8 cellular contexts compared by ENCODE assay signal in genomic region chr13:40613192-40613818, GRCh38. TPM values are rescaled to one million over a fixed set of nuclear protein-coding genes. Genes with fewer than 3 reads are reported as not detected.
A peak's percentile ranks its signal among the peaks of the same experiment; 100 is the strongest.
DNase-seq lines count a peak whose midpoint lies in the region; ATAC-seq and TF ChIP-seq lines count a peak whose summit lies in the region.

No MANE protein-coding gene starts in this region.

- DNase-seq in activated B cell treated with CpG ODN at 0.5 μM for 24 hours (no peak), NCI-H2081 treated with DMSO at 0.1 percent for 48 hours (lab: John Stamatoyannopoulos, UW) (no peak), NCI-H2081 (lab: John Stamatoyannopoulos, UW) (no peak), KG1 (lab: John Stamatoyannopoulos, UW) (no peak)
- peak; percentile 28 to 34 for DNase-seq in stimulated activated CD4-positive, alpha-beta T cell treated with anti-CD3 and anti-CD28 coated beads, Interleukin-2, amount 100 ng/mL, for 48 hours

- H3K27me3 ChIP-seq in esophagus (ENCODE audit: control insufficient read depth in 1 of 2, insufficient read depth in 2 of 2, low read length in 2 of 2): no peaks in the 10 kb centered on the region

- intact Hi-C loops in activated B cell treated with CpG ODN at 0.5 μM for 24 hours (cut with micrococcal nuclease): loop anchor here (1.0 to 2.0 kb wide), 4 partner anchors 13 to 51 kb away; no protein-coding TSS in a partner anchor

- H3K4me3 ChIP-seq in esophagus (ENCODE audit: low read depth in 1 of 2, low read length in 2 of 2): no peak overlapping the region

- no peaks in the 10 kb centered on the region for H3K27me3 Mint-ChIP-seq in activated B cell treated with CpG ODN at 0.5 μM for 24 hours

- TF ChIP-seq CTCF in activated B cell treated with CpG ODN at 0.5 μM for 24 hours (IDR thresholded peaks at IDR 0.05): no peak

- H3K4me1 ChIP-seq in esophagus (ENCODE audit: control insufficient read depth in 2 of 2, insufficient read depth in 2 of 2, low read length in 1 of 2): peaks cover 2% of the 10 kb centered on the region in 2 donors

- H3K4me1 Mint-ChIP-seq in activated B cell treated with CpG ODN at 0.5 μM for 24 hours: peaks cover 90% of the 10 kb centered on the region

- CTCF ChIA-PET in activated B cell treated with CpG ODN at 0.5 μM for 24 hours (lab: Charles Lee): interaction anchor here (1.0 kb wide), 1 partner anchor 544 kb away, joined by 3 read pairs; no protein-coding TSS in a partner anchor

- peak; percentile 85 for ATAC-seq in GM19035 (IDR thresholded peaks at IDR 0.05; ENCODE audit: unreplicated experiment)
- peak; percentile 70 for ATAC-seq in HG02973 (IDR thresholded peaks at IDR 0.05; ENCODE audit: unreplicated experiment)
- peak; percentile 90 for ATAC-seq in activated B cell treated with CpG ODN at 0.5 μM for 24 hours (ENCODE audit: low read depth)

- peak overlapping the region; percentile 88 for H3K27ac Mint-ChIP-seq in activated B cell treated with CpG ODN at 0.5 μM for 24 hours

- H3K4me3 Mint-ChIP-seq in activated B cell treated with CpG ODN at 0.5 μM for 24 hours: peak overlapping the region; percentile 71

- peak overlapping the region; percentile 40 to 49 for H3K27ac ChIP-seq in esophagus (ENCODE audit: low read depth in 2 of 2, low read length in 1 of 2)

- 50 to 56% methylated on average over 7 of the region's 7 CpGs for WGBS in esophagus, 2 donors

- peaks cover 19% of the 10 kb centered on the region for H3K36me3 Mint-ChIP-seq in activated B cell treated with CpG ODN at 0.5 μM for 24 hours (ENCODE audit: low read depth)

- POLR2A ChIA-PET in activated B cell treated with CpG ODN at 0.5 μM for 24 hours (lab: Charles Lee): interaction anchor here (0.6 to 1.5 kb wide), 10 partner anchors 11 to 544 kb away, joined by 3 to 13 read pairs (median 3); partner anchors contain the start of gene FOXO1

- no peaks in the 10 kb centered on the region for H3K36me3 ChIP-seq in esophagus (ENCODE audit: control insufficient read depth in 2 of 2, insufficient read depth in 2 of 2, low read length in 1 of 2)

- no peaks in the 10 kb centered on the region for H3K9me3 Mint-ChIP-seq in activated B cell treated with CpG ODN at 0.5 μM for 24 hours

- H3K9me3 ChIP-seq in esophagus (ENCODE audit: control insufficient read depth in 2 of 2, insufficient read depth in 1 of 2, low read depth in 1 of 2, low read length in 1 of 2): no peaks in the 10 kb centered on the region

RNA-seq across cellular contexts. Expression of gene FOXO1, which starts 53.1 kb away (rescaled TPM):
- total RNA-seq in activated B cell treated with CpG ODN at 0.5 μM for 24 hours: 47.5 and 50.4 TPM in 2 replicates
- polyA plus RNA-seq in esophagus: 1 to 10 TPM; 1.7 to 3.7 TPM

Comparison
In these comparisons a context has a peak if more than half of its experiments do, and no peak if none do; other contexts are left out.
1. DNase-seq: peak in stimulated activated CD4-positive, alpha-beta T cell treated with anti-CD3 and anti-CD28 coated beads, Interleukin-2, amount 100 ng/mL, for 48 hours (2 of 2); none in activated B cell treated with CpG ODN at 0.5 μM for 24 hours (single experiment), NCI-H2081 treated with DMSO at 0.1 percent for 48 hours (single experiment), NCI-H2081 (0 of 2) and KG1 (single experiment).
2. Peak in every context shown above with its lines, with median percentiles within 50 percentile points of each other: ATAC-seq.